In genomic region chr14:105679959-105680736, GRCh38 we compare ENCODE assay signal across 8 cellular contexts.
A peak's percentile ranks its signal among the peaks of the same experiment; 100 is the strongest.
DNase-seq lines count a peak whose midpoint lies in the region; ATAC-seq and TF ChIP-seq lines count a peak whose summit lies in the region.
"Not testable (repeated sequence)": the region's sequence is repeated elsewhere in the genome, so short reads cannot be mapped to it uniquely, and the experiment has no call there.

No MANE protein-coding gene starts in this region.

- POLR2A ChIA-PET in WTC11 (lab: Charles Lee), result not testable (repeated sequence)

- not testable (repeated sequence) for TF ChIP-seq CTCF in WTC11 (IDR thresholded peaks at IDR 0.05); lower lobe of right lung (IDR thresholded peaks at IDR 0.05); upper lobe of right lung (IDR thresholded peaks at IDR 0.05)

- not testable (repeated sequence) for H3K27me3 Mint-ChIP-seq in WTC11 (ENCODE audit: low read depth)

- H3K36me3 Mint-ChIP-seq in WTC11, result peaks cover 31% of the 10 kb centered on the region

- not testable (repeated sequence) for H3K27me3 ChIP-seq in lower lobe of right lung (ENCODE audit: low read depth); upper lobe of right lung

- not testable (repeated sequence) for H3K27ac ChIP-seq in lower lobe of right lung, upper lobe of right lung

- H3K36me3 ChIP-seq in lower lobe of right lung, upper lobe of right lung: not testable (repeated sequence)

- not testable (repeated sequence) for H3K4me3 Mint-ChIP-seq in WTC11

- CTCF ChIA-PET in WTC11 (lab: Charles Lee), result not testable (repeated sequence)

- ATAC-seq in GM18502 (IDR thresholded peaks at IDR 0.05; ENCODE audit: poor library complexity, unreplicated experiment) (peak; percentile 49), GM21360 (IDR thresholded peaks at IDR 0.05; ENCODE audit: unreplicated experiment) (peak; percentile 27), HG02884 (IDR thresholded peaks at IDR 0.05; ENCODE audit: unreplicated experiment) (peak; percentile 48), HG03460 (IDR thresholded peaks at IDR 0.05; ENCODE audit: unreplicated experiment) (peak; percentile 46), WTC11 (0 out of 2 replicates have a peak, but pooled peaks have one; percentile 41), lower lobe of right lung (peak; percentile 72 to 79), upper lobe of right lung (peak; percentile 80)

- not testable (repeated sequence) for H3K27ac Mint-ChIP-seq in WTC11

- not testable (repeated sequence) for H3K4me1 Mint-ChIP-seq in WTC11

- not testable (repeated sequence) for H3K4me3 ChIP-seq in lower lobe of right lung, upper lobe of right lung

- not testable (repeated sequence) for DNase-seq in WTC11 (ENCODE audit: low spot score); lower lobe of right lung; upper lobe of right lung
- peak; percentile 38 for DNase-seq in activated naive CD4-positive, alpha-beta T cell treated with anti-CD3 and anti-CD28 coated beads, Interleukin-2, amount 50 U/mL, for 16 hours

- not testable (repeated sequence) for H3K9me3 ChIP-seq in lower lobe of right lung, upper lobe of right lung

- intact Hi-C loops in lower lobe of right lung (cut with DNase I); upper lobe of right lung (cut with DNase I): not testable (repeated sequence)

- H3K9me3 Mint-ChIP-seq in WTC11, result peaks cover 32% of the 10 kb centered on the region

- H3K4me1 ChIP-seq in lower lobe of right lung, upper lobe of right lung: not testable (repeated sequence)

Comparison
In these comparisons a context has a peak if more than half of its experiments do, and no peak if none do; other contexts are left out.
1. ATAC-seq: peak in every context shown above with its lines; median percentile 80 in upper lobe of right lung; 76 in lower lobe of right lung; 49 in GM18502; 48 in HG02884; 46 in HG03460; 41 in WTC11; 27 in GM21360.